14 cellular contexts compared by ENCODE assay signal in genomic region chr1:153190373-153190772, GRCh38. TPM values are rescaled to one million over a fixed set of nuclear protein-coding genes. Genes with fewer than 3 reads are reported as not detected.
DNase-seq lines count a peak whose midpoint lies in the region; ATAC-seq, FAIRE-seq and TF ChIP-seq lines count a peak whose summit lies in the region.
"Had no signal": no experiment of that assay in that cellular context is flagged by ENCODE, and none has a peak within 500 bp of the region (broad histone marks: within the 10 kb centered on the region; RNA-seq: fewer than 3 reads in every experiment).

No MANE protein-coding gene starts in this region.

- intact Hi-C loops in Calu3 (cut with micrococcal nuclease; ENCODE audit: unreplicated experiment), result loop anchor here (1.0 to 10.0 kb wide), 4 partner anchors 68 to 536 kb away; no protein-coding TSS in a partner anchor
- intact Hi-C loops in PC-9 (cut with micrococcal nuclease; ENCODE audit: unreplicated experiment), result loop anchor here (5.0 kb wide), 1 partner anchor 273 kb away; no protein-coding TSS in a partner anchor

- no peak overlapping the region for H3K4me3 Mint-ChIP-seq in Calu3 (ENCODE audit: low read depth, unreplicated experiment)
- H3K4me3 Mint-ChIP-seq in activated T-helper 17 cell treated with anti-CD3 and anti-CD28 coated beads, Interleukin-2, amount 50 U/mL, for 72 hours, result no peak overlapping the region
- H3K4me3 Mint-ChIP-seq: activated naive CD8-positive, alpha-beta T cell treated with anti-CD3 and anti-CD28 coated beads, Interleukin-2, amount 10 ng/mL, durations not matched to agents 7 days and 5 days had no signal

- H3K4me3 ChIP-seq in HEK293 (ENCODE audit: low read depth, low read length) (no peak overlapping the region), PC-9 (no peak overlapping the region), iPS DF 6.9 (ENCODE audit: low read length) (no peak overlapping the region)
- H3K4me3 ChIP-seq: BLaER1 had no signal

- no peak overlapping the region for H2AFZ ChIP-seq in PC-9

- POLR2A ChIA-PET in HEK293 (lab: Yijun Ruan, JAX), result no interaction called here
- POLR2A ChIA-PET in PC-9 (lab: Charles Lee; ENCODE audit: unreplicated experiment), result no interaction called here

- BruUV-seq in Calu3 (replicated peaks; lab: Mats Ljungman, UMichigan) (no TSS peak), PC-9 (replicated peaks; lab: Mats Ljungman, UMichigan) (no TSS peak)

- FAIRE-seq in RCC 7860 (lab: Jason Lieb, UNC), result no peak

- TF ChIP-seq CTCF in Calu3 (IDR thresholded peaks at IDR 0.05; ENCODE audit: unreplicated experiment) (peak; percentile 44), HEK293 (tag by site-specific recombination; IDR thresholded peaks at IDR 0.05) (no peak), PC-9 (conservative IDR thresholded peaks at IDR 0.05) (peak; percentile 76)

- ATAC-seq in GM19035 (IDR thresholded peaks at IDR 0.05; ENCODE audit: unreplicated experiment), result no peak
- ATAC-seq in activated T-helper 17 cell treated with anti-CD3 and anti-CD28 coated beads, Interleukin-2, amount 50 U/mL, for 72 hours (replicated peaks), result no peak

- no peaks in the 10 kb centered on the region for H3K9me3 ChIP-seq in HEK293 (ENCODE audit: control insufficient read depth, insufficient read depth, low read depth, low read length)
- H3K9me3 ChIP-seq in PC-9 (ENCODE audit: insufficient read depth, low read depth), result no peaks in the 10 kb centered on the region
- no peaks in the 10 kb centered on the region for H3K9me3 ChIP-seq in iPS DF 6.9 (ENCODE audit: control insufficient read depth, insufficient read depth, low read length)

- no peaks in the 10 kb centered on the region for H3F3A ChIP-seq in PC-9 (ENCODE audit: insufficient read depth, low read depth)

- H3K27me3 ChIP-seq in PC-9 (ENCODE audit: insufficient read depth, low read depth) (no peaks in the 10 kb centered on the region; the same call in 1 of the 2 replicates), iPS DF 6.9 (ENCODE audit: control insufficient read depth, insufficient read depth, low read length) (no peaks in the 10 kb centered on the region)
- H3K27me3 ChIP-seq: BLaER1 had no signal

- CTCF ChIA-PET in Calu3 (lab: Charles Lee) (interaction anchor here (0.7 to 1.0 kb wide), 2 partner anchors 43 to 282 kb away, joined by 4 to 10 read pairs; partner anchors contain the start of gene IVL), HEK293 (lab: Yijun Ruan, JAX) (interaction anchor here (0.6 to 3.6 kb wide), 10 partner anchors 36 to 620 kb away, joined by 3 to 29 read pairs (median 4); partner anchors contain the start of gene SMCP), PC-9 (lab: Charles Lee) (no interaction called here)

- peaks cover 28% of the 10 kb centered on the region for H3K27me3 Mint-ChIP-seq in Calu3 (ENCODE audit: unreplicated experiment)
- peaks cover 55% of the 10 kb centered on the region for H3K27me3 Mint-ChIP-seq in activated T-helper 17 cell treated with anti-CD3 and anti-CD28 coated beads, Interleukin-2, amount 50 U/mL, for 72 hours

- H3K79me2 ChIP-seq in PC-9 (ENCODE audit: low read depth), result no peaks in the 10 kb centered on the region

- no CpG with 5 or more reads among the region's 3 CpGs for WGBS in iPS DF 6.9 (ENCODE audit: insufficient coverage, insufficient read length)

- no peak overlapping the region for H3K4me2 ChIP-seq in PC-9
- H3K4me2 ChIP-seq: BLaER1 had no signal

- H3K27ac Mint-ChIP-seq in Calu3 (ENCODE audit: unreplicated experiment), result peak overlapping the region; percentile 3
- no peak overlapping the region for H3K27ac Mint-ChIP-seq in activated T-helper 17 cell treated with anti-CD3 and anti-CD28 coated beads, Interleukin-2, amount 50 U/mL, for 72 hours
- H3K27ac Mint-ChIP-seq: activated naive CD8-positive, alpha-beta T cell treated with anti-CD3 and anti-CD28 coated beads, Interleukin-2, amount 10 ng/mL, durations not matched to agents 7 days and 5 days had no signal

- no peaks in the 10 kb centered on the region for H4K20me1 ChIP-seq in PC-9 (ENCODE audit: insufficient read depth)
- H4K20me1 ChIP-seq: BLaER1 had no signal

- H3K36me3 Mint-ChIP-seq in Calu3 (ENCODE audit: insufficient read depth, unreplicated experiment), result no peaks in the 10 kb centered on the region
- no peaks in the 10 kb centered on the region for H3K36me3 Mint-ChIP-seq in activated T-helper 17 cell treated with anti-CD3 and anti-CD28 coated beads, Interleukin-2, amount 50 U/mL, for 72 hours (ENCODE audit: low read depth)
- H3K36me3 Mint-ChIP-seq: activated naive CD8-positive, alpha-beta T cell treated with anti-CD3 and anti-CD28 coated beads, Interleukin-2, amount 10 ng/mL, durations not matched to agents 7 days and 5 days had no signal

- H3K4me1 ChIP-seq in HEK293 (ENCODE audit: control insufficient read depth, insufficient read depth, low read length) (no peaks in the 10 kb centered on the region), PC-9 (replicated peaks; ENCODE audit: insufficient read depth) (no peaks in the 10 kb centered on the region), iPS DF 6.9 (ENCODE audit: control insufficient read depth, insufficient read depth, low read length) (no peaks in the 10 kb centered on the region)

- peaks cover 7% of the 10 kb centered on the region for H3K9me3 Mint-ChIP-seq in Calu3 (ENCODE audit: low read depth, unreplicated experiment)
- peaks cover 14% of the 10 kb centered on the region for H3K9me3 Mint-ChIP-seq in activated T-helper 17 cell treated with anti-CD3 and anti-CD28 coated beads, Interleukin-2, amount 50 U/mL, for 72 hours

- H3K36me3 ChIP-seq in HEK293 (ENCODE audit: control insufficient read depth in 2 of 2, insufficient read depth in 1 of 2, low read length in 2 of 2), result no peaks in the 10 kb centered on the region
- H3K36me3 ChIP-seq in PC-9 (ENCODE audit: low read depth), result no peaks in the 10 kb centered on the region
- H3K36me3 ChIP-seq in iPS DF 6.9 (ENCODE audit: control insufficient read depth, insufficient read depth, low read length), result no peaks in the 10 kb centered on the region
- H3K36me3 ChIP-seq: BLaER1 had no signal

- H3K27ac ChIP-seq in HEK293 (ENCODE audit: extremely low read depth, low read depth, low read length) (no peak overlapping the region), PC-9 (no peak overlapping the region), iPS DF 6.9 (ENCODE audit: low read length) (no peak overlapping the region)
- H3K27ac ChIP-seq: BLaER1 had no signal

- H3K9me2 ChIP-seq in PC-9 (ENCODE audit: insufficient read depth), result no peaks in the 10 kb centered on the region

- H3K4me1 Mint-ChIP-seq in Calu3 (ENCODE audit: low read depth, unreplicated experiment), result peaks cover 9% of the 10 kb centered on the region
- H3K4me1 Mint-ChIP-seq in activated T-helper 17 cell treated with anti-CD3 and anti-CD28 coated beads, Interleukin-2, amount 50 U/mL, for 72 hours, result no peaks in the 10 kb centered on the region
- H3K4me1 Mint-ChIP-seq: activated naive CD8-positive, alpha-beta T cell treated with anti-CD3 and anti-CD28 coated beads, Interleukin-2, amount 10 ng/mL, durations not matched to agents 7 days and 5 days had no signal

- peak; percentile 48 for DNase-seq in Calu3
- no peak for DNase-seq in PC-9
- DNase-seq in iPS DF 6.9 (ENCODE audit: low read depth, low spot score), result peak; percentile 5
- DNase-seq in DMS 273 treated with DMSO at 0.1 percent for 48 hours (lab: John Stamatoyannopoulos, UW), result no peak
- DNase-seq in RCC 7860 (ENCODE audit: low spot score), result no peak
- DNase-seq: activated CD8-positive, alpha-beta memory T cell treated with anti-CD3 and anti-CD28 coated beads for 24 hours; activated naive CD8-positive, alpha-beta T cell treated with anti-CD3 and anti-CD28 coated beads, Interleukin-2, amount 10 ng/mL, durations not matched to agents 7 days and 5 days; NCI-H2029 had no signal

TF ChIP-seq in HEK293, 187 proteins besides CTCF, POLR2A, EP300 and RAD21:
- TF ChIP-seq ZNF654 (tag by site-specific recombination; IDR thresholded peaks at IDR 0.05; ENCODE audit: low read depth) (peak; percentile 10; the same call in 1 of the 2 replicates), ZNF514 (tag by site-specific recombination; IDR thresholded peaks at IDR 0.05) (no peak), REST (tag by site-specific recombination; IDR thresholded peaks at IDR 0.05) (no peak)

RNA-seq across cellular contexts. Expression of gene LELP1, which starts 12.9 kb away (rescaled TPM):
- not detected in 2 replicates for total RNA-seq in Calu3 (2022)
- not detected in 2 replicates for total RNA-seq in PC-9 (2021)
- not detected for total RNA-seq in activated T-helper 17 cell treated with anti-CD3 and anti-CD28 coated beads, Interleukin-2, amount 50 U/mL, for 72 hours
- total RNA-seq: activated naive CD8-positive, alpha-beta T cell treated with anti-CD3 and anti-CD28 coated beads, Interleukin-2, amount 10 ng/mL, durations not matched to agents 7 days and 5 days; glomerular endothelial cell; pulmonary artery endothelial cell had no signal

RNA-seq across cellular contexts. Expression of gene PRR9, which starts 27.0 kb away (rescaled TPM):
- total RNA-seq in Calu3 (2022) (not detected in 2 replicates), PC-9 (2021) (not detected in 2 replicates)
- not detected for total RNA-seq in activated T-helper 17 cell treated with anti-CD3 and anti-CD28 coated beads, Interleukin-2, amount 50 U/mL, for 72 hours
- total RNA-seq: activated naive CD8-positive, alpha-beta T cell treated with anti-CD3 and anti-CD28 coated beads, Interleukin-2, amount 10 ng/mL, durations not matched to agents 7 days and 5 days; glomerular endothelial cell; pulmonary artery endothelial cell had no signal

RNA-seq across cellular contexts. Expression of gene SPRR2G, which starts 39.7 kb away (rescaled TPM):
- total RNA-seq in Calu3 (2022), result not detected in 2 replicates
- not detected in 2 replicates for total RNA-seq in PC-9 (2021)
- total RNA-seq in activated T-helper 17 cell treated with anti-CD3 and anti-CD28 coated beads, Interleukin-2, amount 50 U/mL, for 72 hours, result not detected
- total RNA-seq: activated naive CD8-positive, alpha-beta T cell treated with anti-CD3 and anti-CD28 coated beads, Interleukin-2, amount 10 ng/mL, durations not matched to agents 7 days and 5 days; glomerular endothelial cell; pulmonary artery endothelial cell had no signal

Comparison
In these comparisons a context has a peak if more than half of its experiments do, and no peak if none do; other contexts are left out.
1. DNase-seq: peak in Calu3 (single experiment) and iPS DF 6.9 (single experiment); none in PC-9 (0 of 2), DMS 273 treated with DMSO at 0.1 percent for 48 hours (single experiment) and RCC 7860 (single experiment).